12 cellular contexts compared by ENCODE assay signal in genomic region chr16:56630134-56630533, GRCh38. TPM values are rescaled to one million over a fixed set of nuclear protein-coding genes. Genes with fewer than 3 reads are reported as not detected.
DNase-seq lines count a peak whose midpoint lies in the region; ATAC-seq and TF ChIP-seq lines count a peak whose summit lies in the region.
"Had no signal": no experiment of that assay in that cellular context is flagged by ENCODE, and none has a peak within 500 bp of the region (broad histone marks: within the 10 kb centered on the region; RNA-seq: fewer than 3 reads in every experiment).

No MANE protein-coding gene starts in this region.

- no peak overlapping the region for H3K4me3 ChIP-seq in naive thymus-derived CD4-positive, alpha-beta T cell (ENCODE audit: low read length)
- H3K4me3 ChIP-seq in Peyer's patch, result no peak overlapping the region
- H3K4me3 ChIP-seq: psoas muscle had no signal

- H3K36me3 Mint-ChIP-seq in naive thymus-derived CD4-positive, alpha-beta T cell, result peaks cover 0 to 4% (median 0%) of the 10 kb centered on the region in 5 donors
- H3K36me3 Mint-ChIP-seq in nephron progenitor cell (ENCODE audit: low read depth), result no peaks in the 10 kb centered on the region

- TF ChIP-seq CTCF in Peyer's patch (IDR thresholded peaks at IDR 0.05), result no peak
- TF ChIP-seq CTCF in nephron progenitor cell (IDR thresholded peaks at IDR 0.05), result no peak

- peaks cover 47 to 55% (median 49%) of the 10 kb centered on the region in 5 donors for H3K27me3 Mint-ChIP-seq in naive thymus-derived CD4-positive, alpha-beta T cell
- H3K27me3 Mint-ChIP-seq in nephron progenitor cell (ENCODE audit: low read depth, poor library complexity), result peaks cover 100% of the 10 kb centered on the region

- POLR2A ChIA-PET in naive thymus-derived CD4-positive, alpha-beta T cell (lab: Charles Lee), result interaction anchor here (0.7 to 1.5 kb wide), 2 partner anchors 13 to 110 kb away, joined by 3 to 4 read pairs; no protein-coding TSS in a partner anchor

- no peak overlapping the region for H3K27ac ChIP-seq in naive thymus-derived CD4-positive, alpha-beta T cell (ENCODE audit: low read depth, low read length)
- H3K27ac ChIP-seq in Peyer's patch, result no peak overlapping the region

- H3K9me3 ChIP-seq in naive thymus-derived CD4-positive, alpha-beta T cell (ENCODE audit: control insufficient read depth in 2 of 3, low read length in 3 of 3), result no peaks in the 10 kb centered on the region
- no peaks in the 10 kb centered on the region for H3K9me3 ChIP-seq in Peyer's patch
- H3K9me3 ChIP-seq: psoas muscle had no signal

- no peak overlapping the region for H3K27ac Mint-ChIP-seq in naive thymus-derived CD4-positive, alpha-beta T cell
- no peak overlapping the region for H3K27ac Mint-ChIP-seq in nephron progenitor cell
- H3K27ac Mint-ChIP-seq: endodermal cell had no signal

- no peak overlapping the region for H3K4me3 Mint-ChIP-seq in naive thymus-derived CD4-positive, alpha-beta T cell
- no peak overlapping the region for H3K4me3 Mint-ChIP-seq in nephron progenitor cell
- H3K4me3 Mint-ChIP-seq: endodermal cell had no signal

- no peak for TF ChIP-seq POLR2A in Peyer's patch (IDR thresholded peaks at IDR 0.05)

- peaks cover 3 to 24% of the 10 kb centered on the region in 2 donors for H3K27me3 ChIP-seq in naive thymus-derived CD4-positive, alpha-beta T cell (ENCODE audit: control insufficient read depth in 2 of 2, insufficient read depth in 2 of 2, low read length in 2 of 2)
- H3K27me3 ChIP-seq in Peyer's patch, result peaks cover 0 to 6% of the 10 kb centered on the region in 2 donors

- H3K4me1 Mint-ChIP-seq in naive thymus-derived CD4-positive, alpha-beta T cell, result peaks cover 15 to 36% (median 24%) of the 10 kb centered on the region in 7 donors
- peaks cover 15% of the 10 kb centered on the region for H3K4me1 Mint-ChIP-seq in nephron progenitor cell

- peaks cover 4 to 16% of the 10 kb centered on the region in 2 donors for H3K4me1 ChIP-seq in naive thymus-derived CD4-positive, alpha-beta T cell (ENCODE audit: control insufficient read depth in 2 of 2, insufficient read depth in 2 of 2, low read length in 2 of 2)
- H3K4me1 ChIP-seq in Peyer's patch, result peaks cover 0 to 11% (median 3%) of the 10 kb centered on the region in 4 donors

- DNase-seq in naive thymus-derived CD4-positive, alpha-beta T cell, result no peak
- DNase-seq in C1 segment of cervical spinal cord (lab: John Stamatoyannopoulos, UW) (no peak), Peyer's patch (no peak), nephron progenitor cell (no peak)
- DNase-seq in NK-92 treated with Interleukin-12 subunit alpha and Interleukin-12 subunit beta, amount 100 ng/mL, for 24 hours (lab: John Stamatoyannopoulos, UW), result no peak
- DNase-seq: activated CD4-positive, alpha-beta T cell treated with anti-CD3 and anti-CD28 coated beads for 1 hour; endodermal cell; NCI-H345; psoas muscle had no signal

- H3K9me3 Mint-ChIP-seq in naive thymus-derived CD4-positive, alpha-beta T cell, result peaks cover 0 to 4% (median 0%) of the 10 kb centered on the region in 11 donors
- H3K9me3 Mint-ChIP-seq in nephron progenitor cell, result no peaks in the 10 kb centered on the region
- H3K9me3 Mint-ChIP-seq: endodermal cell had no signal

- H3K36me3 ChIP-seq in naive thymus-derived CD4-positive, alpha-beta T cell (ENCODE audit: control insufficient read depth in 2 of 3, insufficient read depth in 3 of 3, low read length in 3 of 3), result no peaks in the 10 kb centered on the region
- peaks cover 0 to 4% (median 0%) of the 10 kb centered on the region in 3 donors for H3K36me3 ChIP-seq in Peyer's patch

- CTCF ChIA-PET in naive thymus-derived CD4-positive, alpha-beta T cell (lab: Charles Lee), result no interaction called here

- ATAC-seq in GM18870 (IDR thresholded peaks at IDR 0.05; ENCODE audit: unreplicated experiment), result peak; percentile 82
- ATAC-seq in GM21737 (IDR thresholded peaks at IDR 0.05; ENCODE audit: unreplicated experiment), result peak; percentile 60
- ATAC-seq in HG03457 (IDR thresholded peaks at IDR 0.05; ENCODE audit: unreplicated experiment), result peak; percentile 55
- peak; percentile 35 for ATAC-seq in naive thymus-derived CD4-positive, alpha-beta T cell
- ATAC-seq: psoas muscle had no signal

- intact Hi-C loops in naive thymus-derived CD4-positive, alpha-beta T cell (cut with micrococcal nuclease), result no loop called here

RNA-seq across cellular contexts. Expression of gene MT1M, which starts 2.3 kb away (rescaled TPM):
- not detected for total RNA-seq in naive thymus-derived CD4-positive, alpha-beta T cell
- polyA plus RNA-seq in naive thymus-derived CD4-positive, alpha-beta T cell, result not detected
- total RNA-seq in Peyer's patch, result 100 to 1,000 TPM in 1 of 4 donors, 10 to 100 TPM in 1, 1 to 10 TPM in 2; 3.5 to 252 (median 11.3) TPM
- total RNA-seq: endodermal cell had no signal

RNA-seq across cellular contexts. Expression of gene MT1E, which starts 4.6 kb away (rescaled TPM):
- total RNA-seq in naive thymus-derived CD4-positive, alpha-beta T cell, result 100 to 1,000 TPM in 1 of 5 experiments, 1 to 10 TPM in 1, under 1 TPM in 2, not detected in 1; 0.45 to 166 (median 2.5) TPM
- polyA plus RNA-seq in naive thymus-derived CD4-positive, alpha-beta T cell, result 1 to 10 TPM; 3.5 to 5.2 TPM
- total RNA-seq in Peyer's patch, result 1,000 to 10,000 TPM in 1 of 4 donors, 100 to 1,000 TPM in 1, 10 to 100 TPM in 2; 53.9 to 2,225 (median 195) TPM

RNA-seq across cellular contexts. Expression of gene MT1A, which starts 8.3 kb away (rescaled TPM):
- total RNA-seq in naive thymus-derived CD4-positive, alpha-beta T cell, result under 1 TPM in 1 of 5 experiments, not detected in 4; 0.92 TPM
- polyA plus RNA-seq in naive thymus-derived CD4-positive, alpha-beta T cell, result not detected
- 100 to 1,000 TPM in 1 of 4 donors, not detected in 3; 102 TPM for total RNA-seq in Peyer's patch
- total RNA-seq: endodermal cell had no signal

RNA-seq across cellular contexts. Expression of gene MT1B, which starts 21.6 kb away (rescaled TPM):
- total RNA-seq in naive thymus-derived CD4-positive, alpha-beta T cell, result not detected
- polyA plus RNA-seq in naive thymus-derived CD4-positive, alpha-beta T cell, result not detected
- total RNA-seq in Peyer's patch, result 10 to 100 TPM in 1 of 4 donors, not detected in 3; 39.3 TPM
- total RNA-seq: endodermal cell, psoas muscle had no signal
- polyA plus RNA-seq: psoas muscle had no signal

RNA-seq across cellular contexts. Expression of gene MT2A, which starts 21.8 kb away (rescaled TPM):
- total RNA-seq in naive thymus-derived CD4-positive, alpha-beta T cell, result 100 to 1,000 TPM in 1 of 5 experiments, 10 to 100 TPM in 4; 15.0 to 435 (median 32.8) TPM
- polyA plus RNA-seq in naive thymus-derived CD4-positive, alpha-beta T cell, result 100 to 1,000 TPM; 113 to 168 TPM
- total RNA-seq in Peyer's patch, result 1,000 to 10,000 TPM in 1 of 4 donors, 100 to 1,000 TPM in 1, 10 to 100 TPM in 2; 33.2 to 1,072 (median 216) TPM

Comparison
In these comparisons a context has a peak if more than half of its experiments do, and no peak if none do; other contexts are left out.
1. RNA of gene MT1M, which starts 2.3 kb away (total RNA-seq): 3.5 to 252 TPM in Peyer's patch; not detected in naive thymus-derived CD4-positive, alpha-beta T cell; every median in the first group is over 4 times any median in the second.
2. Peak in every context shown above with its lines, with median percentiles within 50 percentile points of each other: ATAC-seq.